1 cellular context compared by ENCODE assay signal in genomic region chr17:29160253-29160652, GRCh38.
A peak's percentile ranks its signal among the peaks of the same experiment; 100 is the strongest.
TF ChIP-seq lines count a peak whose summit lies in the region.

No MANE protein-coding gene starts in this region.

TF ChIP-seq in HepG2, 621 proteins besides CTCF, POLR2A, EP300 and RAD21:
- peak; percentile 7; the same call in 1 of the 2 replicates for TF ChIP-seq HNF4A (CRISPR knock-in tag; IDR thresholded peaks at IDR 0.05)
- peak; percentile 56; the same call in 1 of the 2 replicates for TF ChIP-seq NR2F6 (IDR thresholded peaks at IDR 0.05)
- TF ChIP-seq NR2F6 (CRISPR knock-in tag; IDR thresholded peaks at IDR 0.05), result no peak; the same call in none of the 2 replicates
- TF ChIP-seq NR2F1 (CRISPR knock-in tag; IDR thresholded peaks at IDR 0.05), result 0 out of 4 replicates have a peak, but pooled peaks of 1 of the 2 experiments have one; percentile 27
- 0 out of 2 replicates have a peak, but pooled peaks have one; percentile 20 for TF ChIP-seq ELF3 (CRISPR knock-in tag; IDR thresholded peaks at IDR 0.05)
- peak; percentile 36; the same call in 1 of the 2 replicates for TF ChIP-seq PAXIP1 (CRISPR knock-in tag; conservative IDR thresholded peaks at IDR 0.05)
- TF ChIP-seq PATZ1 (CRISPR knock-in tag; IDR thresholded peaks at IDR 0.05), result peak; percentile 55
- peak; percentile 36; the same call in 1 of the 2 replicates for TF ChIP-seq ARID5B (CRISPR knock-in tag; IDR thresholded peaks at IDR 0.05)
- 0 out of 2 replicates have a peak, but pooled peaks have one; percentile 17 for TF ChIP-seq SALL1 (CRISPR knock-in tag; IDR thresholded peaks at IDR 0.05)
- TF ChIP-seq PRDM10 (CRISPR knock-in tag; IDR thresholded peaks at IDR 0.05; ENCODE audit: low read depth), result no peak
- TF ChIP-seq SMARCC2 (IDR thresholded peaks at IDR 0.05), result no peak
- peak; percentile 87 for TF ChIP-seq ZNF792 (CRISPR knock-in tag; IDR thresholded peaks at IDR 0.05)
- no peak for TF ChIP-seq SNAPC2 (CRISPR knock-in tag; IDR thresholded peaks at IDR 0.05)
- 0 out of 2 replicates have a peak, but pooled peaks have one; percentile 22 for TF ChIP-seq GATAD2A (CRISPR knock-in tag; IDR thresholded peaks at IDR 0.05)
